ENCODE assay signal across 10 cellular contexts in the genomic region with DNA sequence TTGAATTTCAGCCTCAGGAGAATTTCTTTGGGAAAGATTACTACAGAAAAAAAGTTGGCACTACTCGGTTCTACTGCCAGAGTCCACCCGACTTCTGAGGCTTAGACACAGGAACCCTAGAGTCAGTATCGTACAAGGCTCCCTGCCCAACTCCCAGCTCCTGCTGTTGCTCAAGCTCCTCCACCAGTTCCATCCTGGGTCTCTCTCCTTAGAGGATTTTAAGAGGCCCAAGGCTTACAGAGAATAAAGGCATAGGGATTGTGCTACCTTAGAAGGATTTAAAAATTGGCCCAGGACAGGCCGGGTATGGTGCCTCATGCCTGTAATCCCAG. TPM values are rescaled to one million over a fixed set of nuclear protein-coding genes. Genes with fewer than 3 reads are reported as not detected.
DNase-seq lines count a peak whose midpoint lies in the region; ATAC-seq and TF ChIP-seq lines count a peak whose summit lies in the region.
"Had no signal": no experiment of that assay in that cellular context is flagged by ENCODE, and none has a peak within 500 bp of the region (broad histone marks: within the 10 kb centered on the region; RNA-seq: fewer than 3 reads in every experiment).

No MANE protein-coding gene starts in this region.

- H3K9me3 Mint-ChIP-seq in activated naive CD4-positive, alpha-beta T cell treated with anti-CD3 and anti-CD28 coated beads for 36 hours, result no peaks in the 10 kb centered on the region
- no peaks in the 10 kb centered on the region for H3K9me3 Mint-ChIP-seq in activated T-helper 17 cell treated with anti-CD3 and anti-CD28 coated beads, Interleukin-2, amount 50 U/mL, for 72 hours

- H3K4me3 Mint-ChIP-seq in activated naive CD4-positive, alpha-beta T cell treated with anti-CD3 and anti-CD28 coated beads for 36 hours, result peak overlapping the region; percentile 73
- peak overlapping the region; percentile 80 for H3K4me3 Mint-ChIP-seq in activated T-helper 17 cell treated with anti-CD3 and anti-CD28 coated beads, Interleukin-2, amount 50 U/mL, for 72 hours

- H3K4me1 Mint-ChIP-seq in activated naive CD4-positive, alpha-beta T cell treated with anti-CD3 and anti-CD28 coated beads for 36 hours (ENCODE audit: low read depth), result peaks cover 16% of the 10 kb centered on the region
- peaks cover 20% of the 10 kb centered on the region for H3K4me1 Mint-ChIP-seq in activated T-helper 17 cell treated with anti-CD3 and anti-CD28 coated beads, Interleukin-2, amount 50 U/mL, for 72 hours

- no peak for DNase-seq in activated naive CD4-positive, alpha-beta T cell treated with anti-CD3 and anti-CD28 coated beads for 36 hours
- DNase-seq in activated naive CD4-positive, alpha-beta T cell treated with Interleukin-2 at 50 U/mL for 16 hours, result no peak
- no peak for DNase-seq in mucosa of descending colon
- no peak for DNase-seq in upper lobe of right lung
- DNase-seq in NOMO-1 treated with dmso at 0.1 percent for 144 hours (lab: John Stamatoyannopoulos, UW; ENCODE audit: unreplicated experiment), result no peak
- no peak for DNase-seq in OCI-M2 (lab: John Stamatoyannopoulos, UW; ENCODE audit: unreplicated experiment)
- no peak for DNase-seq in Kasumi-1 (lab: John Stamatoyannopoulos, UW)
- DNase-seq: activated gamma-delta T cell; NK-92 treated with Interleukin-12 subunit alpha and Interleukin-12 subunit beta, amount 100 ng/mL, for 24 hours had no signal

- peak overlapping the region; percentile 92 for H3K27ac ChIP-seq in upper lobe of right lung

- no peaks in the 10 kb centered on the region for H3K36me3 ChIP-seq in mucosa of descending colon (ENCODE audit: low read depth)
- no peaks in the 10 kb centered on the region for H3K36me3 ChIP-seq in upper lobe of right lung

- H3K27me3 Mint-ChIP-seq in activated naive CD4-positive, alpha-beta T cell treated with anti-CD3 and anti-CD28 coated beads for 36 hours (ENCODE audit: low read depth), result no peaks in the 10 kb centered on the region
- no peaks in the 10 kb centered on the region for H3K27me3 Mint-ChIP-seq in activated T-helper 17 cell treated with anti-CD3 and anti-CD28 coated beads, Interleukin-2, amount 50 U/mL, for 72 hours

- H3K4me1 ChIP-seq in mucosa of descending colon (ENCODE audit: low read depth), result peaks cover 4% of the 10 kb centered on the region
- H3K4me1 ChIP-seq in upper lobe of right lung, result peaks cover 19% of the 10 kb centered on the region

- no peaks in the 10 kb centered on the region for H3K27me3 ChIP-seq in upper lobe of right lung

- H3K36me3 Mint-ChIP-seq in activated naive CD4-positive, alpha-beta T cell treated with anti-CD3 and anti-CD28 coated beads for 36 hours (ENCODE audit: low read depth), result no peaks in the 10 kb centered on the region
- H3K36me3 Mint-ChIP-seq in activated T-helper 17 cell treated with anti-CD3 and anti-CD28 coated beads, Interleukin-2, amount 50 U/mL, for 72 hours (ENCODE audit: low read depth), result no peaks in the 10 kb centered on the region

- peak overlapping the region; percentile 83 for H3K27ac Mint-ChIP-seq in activated naive CD4-positive, alpha-beta T cell treated with anti-CD3 and anti-CD28 coated beads for 36 hours
- peak overlapping the region; percentile 88 for H3K27ac Mint-ChIP-seq in activated T-helper 17 cell treated with anti-CD3 and anti-CD28 coated beads, Interleukin-2, amount 50 U/mL, for 72 hours

- H3K4me3 ChIP-seq in mucosa of descending colon (no peak overlapping the region), upper lobe of right lung (no peak overlapping the region)

- CTCF ChIA-PET in activated naive CD4-positive, alpha-beta T cell treated with anti-CD3 and anti-CD28 coated beads for 36 hours (lab: Charles Lee), result interaction anchor here (0.7 to 1.3 kb wide), 5 partner anchors 15 to 72 kb away, joined by 3 to 4 read pairs (median 3); no protein-coding TSS in a partner anchor

- ATAC-seq in activated T-helper 17 cell treated with anti-CD3 and anti-CD28 coated beads, Interleukin-2, amount 50 U/mL, for 72 hours (replicated peaks), result peak; percentile 34
- peak; percentile 17 for ATAC-seq in mucosa of descending colon
- peak; percentile 25 for ATAC-seq in upper lobe of right lung

- intact Hi-C loops in activated naive CD4-positive, alpha-beta T cell treated with anti-CD3 and anti-CD28 coated beads for 36 hours (cut with micrococcal nuclease), result loop anchor here (1.0 to 2.0 kb wide), 4 partner anchors 29 to 385 kb away; a partner anchor contains a TSS
- intact Hi-C loops in mucosa of descending colon (cut with DNase I, micrococcal nuclease), result no loop called here
- intact Hi-C loops in upper lobe of right lung (cut with DNase I), result no loop called here

- H3K9me3 ChIP-seq in mucosa of descending colon (no peaks in the 10 kb centered on the region), upper lobe of right lung (no peaks in the 10 kb centered on the region)

- TF ChIP-seq CTCF in mucosa of descending colon (IDR thresholded peaks at IDR 0.05) (no peak), upper lobe of right lung (IDR thresholded peaks at IDR 0.05) (no peak)

RNA-seq across cellular contexts. Expression of a gene that starts 29.0 kb away (rescaled TPM):
- total RNA-seq in activated naive CD4-positive, alpha-beta T cell treated with anti-CD3 and anti-CD28 coated beads for 36 hours, result 10 to 100 TPM; 14.5 to 14.7 TPM
- total RNA-seq in activated T-helper 17 cell treated with anti-CD3 and anti-CD28 coated beads, Interleukin-2, amount 50 U/mL, for 72 hours, result 10 to 100 TPM; 12.5 to 18.3 TPM
- total RNA-seq in mucosa of descending colon, result 10 to 100 TPM; 17.5 to 77.9 (median 20.9) TPM
- total RNA-seq in upper lobe of right lung, result 43.8 TPM
